In genomic region chr7:18520450-18521235, GRCh38 we compare ENCODE assay signal across 9 cellular contexts. TPM values are rescaled to one million over a fixed set of nuclear protein-coding genes. Genes with fewer than 3 reads are reported as not detected.
DNase-seq lines count a peak whose midpoint lies in the region; ATAC-seq and TF ChIP-seq lines count a peak whose summit lies in the region.
"Had no signal": no experiment of that assay in that cellular context is flagged by ENCODE, and none has a peak within 500 bp of the region (broad histone marks: within the 10 kb centered on the region; RNA-seq: fewer than 3 reads in every experiment).

No MANE protein-coding gene starts in this region.

- H3K9me3 ChIP-seq in MM.1S (replicated peaks; ENCODE audit: insufficient read depth, low read length), result no peaks in the 10 kb centered on the region
- H3K9me3 ChIP-seq in Caco-2, result no peaks in the 10 kb centered on the region

- peaks cover 23% of the 10 kb centered on the region for H3K4me1 ChIP-seq in MM.1S (ENCODE audit: low read length)
- H3K4me1 ChIP-seq in Caco-2, result no peaks in the 10 kb centered on the region

- H3K4me2 ChIP-seq in MM.1S (ENCODE audit: low read depth, low read length), result peak overlapping the region; percentile 87
- H3K4me2 ChIP-seq: KMS-11 had no signal

- TF ChIP-seq CTCF in MM.1S (IDR thresholded peaks at IDR 0.05; ENCODE audit: low read length), result no peak
- TF ChIP-seq CTCF in Caco-2 (IDR thresholded peaks at IDR 0.05; ENCODE audit: insufficient read depth in 1 of 2, low read depth in 1 of 2, low read length in 1 of 2, severe bottlenecking in 1 of 2, unreplicated experiment in 1 of 2), result no peak

- peak overlapping the region; percentile 54 for H3K9ac ChIP-seq in MM.1S (ENCODE audit: low read length)
- H3K9ac ChIP-seq: KMS-11 had no signal

- peak overlapping the region; percentile 51 for H3K4me3 ChIP-seq in MM.1S (ENCODE audit: low read length)
- H3K4me3 ChIP-seq in Caco-2 (ENCODE audit: low read depth, low read length), result no peak overlapping the region

- H2AFZ ChIP-seq in MM.1S (ENCODE audit: low read length), result no peak overlapping the region

- H3K27me3 ChIP-seq in MM.1S (replicated peaks; ENCODE audit: insufficient read depth, low read length) (no peaks in the 10 kb centered on the region), Caco-2 (replicated peaks; ENCODE audit: control insufficient read depth, insufficient read depth, low read length) (no peaks in the 10 kb centered on the region)

- ATAC-seq in GM21717 (IDR thresholded peaks at IDR 0.05; ENCODE audit: unreplicated experiment), result peak; percentile 53

- intact Hi-C loops in Caco-2 (cut with micrococcal nuclease; ENCODE audit: unreplicated experiment), result no loop called here

- no peaks in the 10 kb centered on the region for H3K9me2 ChIP-seq in MM.1S (replicated peaks; ENCODE audit: insufficient read depth, low read length)

- peak overlapping the region; percentile 79 for H3K27ac ChIP-seq in MM.1S (ENCODE audit: low read length)
- H3K27ac ChIP-seq: KMS-11 had no signal

- POLR2A ChIA-PET in Caco-2 (lab: Charles Lee), result no interaction called here

- BruUV-seq in Caco-2 (replicated peaks; lab: Mats Ljungman, UMichigan), result no TSS peak

- CTCF ChIA-PET in Caco-2 (lab: Charles Lee), result no interaction called here

- H3K36me3 Mint-ChIP-seq in Caco-2 (ENCODE audit: insufficient read depth, unreplicated experiment), result no peaks in the 10 kb centered on the region

- H3K27ac Mint-ChIP-seq in Caco-2 (ENCODE audit: unreplicated experiment), result no peak overlapping the region

- H3K79me2 ChIP-seq in MM.1S (ENCODE audit: low read length), result peaks cover 79% of the 10 kb centered on the region

- no peaks in the 10 kb centered on the region for H3K4me1 Mint-ChIP-seq in Caco-2 (ENCODE audit: low read depth, unreplicated experiment)

- H3K36me3 ChIP-seq in MM.1S (replicated peaks; ENCODE audit: insufficient read depth, low read length) (no peaks in the 10 kb centered on the region), Caco-2 (ENCODE audit: control insufficient read depth, insufficient read depth, low read length) (no peaks in the 10 kb centered on the region)

- no peaks in the 10 kb centered on the region for H3K27me3 Mint-ChIP-seq in Caco-2 (ENCODE audit: insufficient read depth, unreplicated experiment)

- no peak overlapping the region for H3K4me3 Mint-ChIP-seq in Caco-2 (ENCODE audit: unreplicated experiment)

- no peaks in the 10 kb centered on the region for H3K9me3 Mint-ChIP-seq in Caco-2 (ENCODE audit: unreplicated experiment)

- H3F3A ChIP-seq in MM.1S (ENCODE audit: insufficient read depth, low read length), result peaks cover 29% of the 10 kb centered on the region

- DNase-seq in GM03348 (ENCODE audit: low spot score) (peak; percentile 43), MM.1S (peak; percentile 69), foreskin melanocyte (peak; percentile 22), HPDE6-E6E7 (ENCODE audit: extremely low spot score) (no peak), Caco-2 (no peak), NCI-H1694 treated with DMSO at 0.1 percent for 48 hours (lab: John Stamatoyannopoulos, UW) (no peak), NCI-H2107 (lab: John Stamatoyannopoulos, UW) (no peak)

- H4K20me1 ChIP-seq in MM.1S (ENCODE audit: insufficient read depth, low read length), result no peaks in the 10 kb centered on the region

RNA-seq across cellular contexts. Expression of gene HDAC9, which starts 25.1 kb away (rescaled TPM):
- total RNA-seq in Caco-2 (2022), result 0.27 and 0.81 TPM in 2 replicates

Comparison
In these comparisons a context has a peak if more than half of its experiments do, and no peak if none do; other contexts are left out.
1. DNase-seq: peak in GM03348 (single experiment), MM.1S (single experiment) and foreskin melanocyte (single experiment); none in HPDE6-E6E7 (single experiment), Caco-2 (0 of 2), NCI-H1694 treated with DMSO at 0.1 percent for 48 hours (single experiment) and NCI-H2107 (single experiment).